2 cellular contexts compared by ENCODE assay signal in genomic region chr17:62994931-62995330, GRCh38.
TF ChIP-seq lines count a peak whose summit lies in the region.

No MANE protein-coding gene starts in this region.

TF ChIP-seq in A549, 52 proteins besides CTCF, POLR2A, EP300 and RAD21 (continued from another document):
- no peak for TF ChIP-seq FOSL2 (IDR thresholded peaks at IDR 0.05)
- TF ChIP-seq FOSL2 (CRISPR knock-in tag; IDR thresholded peaks at IDR 0.05) = peak; percentile 38; the same call in 1 of the 2 replicates
TF ChIP-seq in A549: peak in this region for 2.

TF ChIP-seq in GM23338, 12 proteins besides CTCF, POLR2A, EP300 and RAD21 (continued from another document):
- TF ChIP-seq ZNF331 (CRISPR knock-in tag; IDR thresholded peaks at IDR 0.05; ENCODE audit: low read depth) = no peak
- TF ChIP-seq EZH2 (IDR thresholded peaks at IDR 0.05; ENCODE audit: low read depth, unreplicated experiment) = no peak
- TF ChIP-seq CREB1 (CRISPR knock-in tag; IDR thresholded peaks at IDR 0.05; ENCODE audit: low read depth) = no peak
